In genomic region chr11:17640493-17641164, GRCh38 we compare ENCODE assay signal across 31 cellular contexts.
"Had no signal": no experiment of that assay in that cellular context is flagged by ENCODE, and none has a peak within 500 bp of the region (broad histone marks: within the 10 kb centered on the region; RNA-seq: fewer than 3 reads in every experiment).

No MANE protein-coding gene starts in this region.

- H3K4me3 ChIP-seq: ascending aorta, cardiac muscle cell, left lung, lower lobe of right lung, testis, transverse colon had no signal

- H3K36me3 ChIP-seq: ascending aorta, cardiac muscle cell, left lung, lower lobe of right lung, transverse colon had no signal

- H3K4me3 Mint-ChIP-seq: activated CD4-positive, alpha-beta memory T cell treated with anti-CD3 and anti-CD28 coated beads for 36 hours; activated naive CD4-positive, alpha-beta T cell treated with anti-CD3 and anti-CD28 coated beads, Interleukin-2, amount 10 ng/mL, durations not matched to agents 7 days and 5 days; activated naive CD8-positive, alpha-beta T cell treated with anti-CD3 and anti-CD28 coated beads, Interleukin-2, amount 10 ng/mL, durations not matched to agents 7 days and 5 days; activated T-helper 1 cell treated with anti-CD3 and anti-CD28 coated beads, Interleukin-12 subunit alpha, Interleukin-12 subunit beta, Interleukin-2, Interleukin-4 antibody, amounts not matched to agents 30 ng/mL and 10 ng/mL and 1 ng/mL, durations not matched to agents 14 hours and 24 hours and 36 hours; brain; effector memory CD8-positive, alpha-beta T cell; naive thymus-derived CD8-positive, alpha-beta T cell; neural crest cell; T-helper 1 cell treated with Interleukin-12 subunit alpha and Interleukin-12 subunit beta and Interleukin-4 antibody, amounts not matched to agents 30 μg/mL and 1 μg/mL, for 36 hours had no signal

- H3K4me1 Mint-ChIP-seq: activated naive CD4-positive, alpha-beta T cell treated with anti-CD3 and anti-CD28 coated beads, Interleukin-2, amount 10 ng/mL, durations not matched to agents 7 days and 5 days; activated naive CD8-positive, alpha-beta T cell treated with anti-CD3 and anti-CD28 coated beads, Interleukin-2, amount 10 ng/mL, durations not matched to agents 7 days and 5 days; brain; neural crest cell had no signal

- H3K27me3 Mint-ChIP-seq: activated CD4-positive, alpha-beta memory T cell treated with anti-CD3 and anti-CD28 coated beads for 36 hours had no signal

- H3K27ac ChIP-seq: ascending aorta, cardiac muscle cell, left lung, lower lobe of right lung, parathyroid adenoma, testis, transverse colon, VCaP had no signal

- H3K9me3 Mint-ChIP-seq: activated CD4-positive, alpha-beta memory T cell treated with anti-CD3 and anti-CD28 coated beads for 36 hours; activated naive CD4-positive, alpha-beta T cell treated with anti-CD3 and anti-CD28 coated beads, Interleukin-2, amount 10 ng/mL, durations not matched to agents 7 days and 5 days; activated naive CD8-positive, alpha-beta T cell treated with anti-CD3 and anti-CD28 coated beads, Interleukin-2, amount 10 ng/mL, durations not matched to agents 7 days and 5 days; activated T-helper 1 cell treated with anti-CD3 and anti-CD28 coated beads, Interleukin-12 subunit alpha, Interleukin-12 subunit beta, Interleukin-2, Interleukin-4 antibody, amounts not matched to agents 30 ng/mL and 10 ng/mL and 1 ng/mL, durations not matched to agents 14 hours and 24 hours and 36 hours; brain; effector memory CD8-positive, alpha-beta T cell; naive thymus-derived CD8-positive, alpha-beta T cell; neural crest cell; T-helper 1 cell treated with Interleukin-12 subunit alpha and Interleukin-12 subunit beta and Interleukin-4 antibody, amounts not matched to agents 30 μg/mL and 1 μg/mL, for 36 hours had no signal

- H3K27ac Mint-ChIP-seq: activated CD4-positive, alpha-beta memory T cell treated with anti-CD3 and anti-CD28 coated beads for 36 hours; activated naive CD4-positive, alpha-beta T cell treated with anti-CD3 and anti-CD28 coated beads, Interleukin-2, amount 10 ng/mL, durations not matched to agents 7 days and 5 days; activated naive CD8-positive, alpha-beta T cell treated with anti-CD3 and anti-CD28 coated beads, Interleukin-2, amount 10 ng/mL, durations not matched to agents 7 days and 5 days; activated T-helper 1 cell treated with anti-CD3 and anti-CD28 coated beads, Interleukin-12 subunit alpha, Interleukin-12 subunit beta, Interleukin-2, Interleukin-4 antibody, amounts not matched to agents 30 ng/mL and 10 ng/mL and 1 ng/mL, durations not matched to agents 14 hours and 24 hours and 36 hours; brain; effector memory CD8-positive, alpha-beta T cell; naive thymus-derived CD8-positive, alpha-beta T cell; T-helper 1 cell treated with Interleukin-12 subunit alpha and Interleukin-12 subunit beta and Interleukin-4 antibody, amounts not matched to agents 30 μg/mL and 1 μg/mL, for 36 hours had no signal

- H3K9ac ChIP-seq: parathyroid adenoma had no signal

- H3K9me3 ChIP-seq: ascending aorta, left lung, lower lobe of right lung, testis, transverse colon had no signal

- H3K36me3 Mint-ChIP-seq: activated CD4-positive, alpha-beta memory T cell treated with anti-CD3 and anti-CD28 coated beads for 36 hours; activated naive CD4-positive, alpha-beta T cell treated with anti-CD3 and anti-CD28 coated beads, Interleukin-2, amount 10 ng/mL, durations not matched to agents 7 days and 5 days; activated naive CD8-positive, alpha-beta T cell treated with anti-CD3 and anti-CD28 coated beads, Interleukin-2, amount 10 ng/mL, durations not matched to agents 7 days and 5 days; brain; naive thymus-derived CD8-positive, alpha-beta T cell had no signal

- ATAC-seq: effector memory CD8-positive, alpha-beta T cell; left lung; lower lobe of right lung; naive thymus-derived CD8-positive, alpha-beta T cell; right cardiac atrium had no signal

- DNase-seq: activated CD4-positive, alpha-beta memory T cell treated with anti-CD3 and anti-CD28 coated beads for 36 hours; activated CD4-positive, alpha-beta T cell treated with anti-CD3 and anti-CD28 coated beads for 48 hours; activated CD8-positive, alpha-beta memory T cell treated with anti-CD3 and anti-CD28 coated beads, Interleukin-2, amount 50 U/mL, for 4 hours; activated effector memory CD4-positive, alpha-beta T cell treated with anti-CD3 and anti-CD28 coated beads, Interleukin-2, amount 50 U/mL, for 16 hours; activated naive CD4-positive, alpha-beta T cell treated with anti-CD3 and anti-CD28 coated beads, Interleukin-2, amount 10 ng/mL, durations not matched to agents 7 days and 5 days; activated naive CD8-positive, alpha-beta T cell treated with anti-CD3 and anti-CD28 coated beads, Interleukin-2, amount 10 ng/mL, durations not matched to agents 7 days and 5 days; activated T-cell treated with anti-CD3 and anti-CD28 coated beads, Interleukin-2, amount 50 U/mL, for 1 hour; cerebellar nuclear complex; cortex of kidney; effector memory CD8-positive, alpha-beta T cell; foreskin fibroblast; lower lobe of right lung; mesenchymal stem cell; naive thymus-derived CD8-positive, alpha-beta T cell; occipital lobe; right cardiac atrium; stimulated activated CD4-positive, alpha-beta T cell treated with anti-CD3 and anti-CD28 coated beads, Interleukin-15, amount 100 ng/mL, for 24 hours; stimulated activated CD4-positive, alpha-beta T cell treated with anti-CD3 and anti-CD28 coated beads, Interleukin-2, amount 100 ng/mL, for 24 hours; stimulated activated naive CD4-positive, alpha-beta T cell; T-helper 9 cell; testis; transverse colon had no signal

- H3K27me3 ChIP-seq: ascending aorta, cardiac muscle cell, testis, transverse colon had no signal

- H3K79me2 ChIP-seq: parathyroid adenoma had no signal

- H3K4me1 ChIP-seq: ascending aorta, left lung, lower lobe of right lung, parathyroid adenoma, testis, transverse colon had no signal

- H2AFZ ChIP-seq: parathyroid adenoma had no signal
